ENCODE assay signal across 19 cellular contexts in genomic region chr4:25844957-25845712, GRCh38. TPM values are rescaled to one million over a fixed set of nuclear protein-coding genes. Genes with fewer than 3 reads are reported as not detected.
DNase-seq lines count a peak whose midpoint lies in the region; ATAC-seq and TF ChIP-seq lines count a peak whose summit lies in the region.
"Had no signal": no experiment of that assay in that cellular context is flagged by ENCODE, and none has a peak within 500 bp of the region (broad histone marks: within the 10 kb centered on the region; RNA-seq: fewer than 3 reads in every experiment).

No MANE protein-coding gene starts in this region.

- no peaks in the 10 kb centered on the region for H3K9me3 Mint-ChIP-seq in CD8-positive, alpha-beta memory T cell
- H3K9me3 Mint-ChIP-seq: activated naive CD4-positive, alpha-beta T cell treated with anti-CD3 and anti-CD28 coated beads for 36 hours; CD8-positive, alpha-beta T cell; HFFc6 had no signal

- no peak for TF ChIP-seq CTCF in coronary artery (IDR thresholded peaks at IDR 0.05)

- H3K4me3 Mint-ChIP-seq in CD8-positive, alpha-beta memory T cell: no peak overlapping the region
- H3K4me3 Mint-ChIP-seq: activated naive CD4-positive, alpha-beta T cell treated with anti-CD3 and anti-CD28 coated beads for 36 hours; CD8-positive, alpha-beta T cell; HFFc6 had no signal

- peak; percentile 20 for DNase-seq in stimulated activated CD4-positive, alpha-beta T cell treated with anti-CD3 and anti-CD28 coated beads, Interleukin-1b, Interleukin-23, amount 100 ng/mL, for 48 hours
- DNase-seq in stimulated activated CD4-positive, alpha-beta T cell treated with anti-CD3 and anti-CD28 coated beads, Interleukin-4, amount 100 ng/mL, for 1 hour: no peak
- peak; percentile 10 for DNase-seq in SKM-1 treated with dmso at 0.1 percent for 144 hours (lab: John Stamatoyannopoulos, UW; ENCODE audit: unreplicated experiment)
- peak; percentile 29 for DNase-seq in coronary artery (ENCODE audit: low spot score)
- DNase-seq in CD8-positive, alpha-beta memory T cell: no peak
- DNase-seq in NCI-H748 (lab: John Stamatoyannopoulos, UW; ENCODE audit: unreplicated experiment): no peak
- no peak for DNase-seq in activated gamma-delta T cell treated with Interleukin-2 at 50 U/mL for 16 hours
- no peak for DNase-seq in Right ventricle myocardium inferior (ENCODE audit: missing footprints)
- DNase-seq: activated naive CD4-positive, alpha-beta T cell treated with anti-CD3 and anti-CD28 coated beads for 36 hours; CD8-positive, alpha-beta T cell; foreskin keratinocyte; HFFc6; NCI-H187; NCI-H446; retina; SK-N-SH; uterus had no signal

- POLR2A ChIA-PET in CD8-positive, alpha-beta memory T cell (lab: Charles Lee): no interaction called here

- CTCF ChIA-PET in CD8-positive, alpha-beta memory T cell (lab: Charles Lee): no interaction called here

- ATAC-seq in Right ventricle myocardium inferior: no peak
- ATAC-seq: CD8-positive, alpha-beta T cell; foreskin keratinocyte; Panc1 had no signal

- intact Hi-C loops in Right ventricle myocardium inferior (cut with DNase I): no loop called here

- H3K36me3 Mint-ChIP-seq in CD8-positive, alpha-beta memory T cell: peaks cover 4 to 71% (median 18%) of the 10 kb centered on the region in 3 donors

- no peak overlapping the region for H3K27ac ChIP-seq in coronary artery
- H3K27ac ChIP-seq in CD8-positive, alpha-beta memory T cell (ENCODE audit: low read depth, low read length): no peak overlapping the region
- H3K27ac ChIP-seq: foreskin keratinocyte, neutrophil, uterus had no signal

- no peaks in the 10 kb centered on the region for H3K36me3 ChIP-seq in CD8-positive, alpha-beta memory T cell (ENCODE audit: insufficient read depth, low read length)
- H3K36me3 ChIP-seq: neutrophil, uterus had no signal

- H3K4me1 ChIP-seq in CD8-positive, alpha-beta memory T cell (ENCODE audit: insufficient read depth, low read length): peaks cover 30% of the 10 kb centered on the region
- H3K4me1 ChIP-seq: foreskin keratinocyte, uterus had no signal

- peaks cover 57 to 90% (median 69%) of the 10 kb centered on the region in 3 donors for H3K4me1 Mint-ChIP-seq in CD8-positive, alpha-beta memory T cell

- H3K27me3 Mint-ChIP-seq in CD8-positive, alpha-beta memory T cell: no peaks in the 10 kb centered on the region

- H3K27ac Mint-ChIP-seq in CD8-positive, alpha-beta memory T cell: no peak overlapping the region
- H3K27ac Mint-ChIP-seq: activated naive CD4-positive, alpha-beta T cell treated with anti-CD3 and anti-CD28 coated beads for 36 hours; CD8-positive, alpha-beta T cell; HFFc6 had no signal

- no peaks in the 10 kb centered on the region for H3K27me3 ChIP-seq in CD8-positive, alpha-beta memory T cell (ENCODE audit: insufficient read depth, low read length, poor library complexity, severe bottlenecking)
- H3K27me3 ChIP-seq: foreskin keratinocyte, neutrophil, uterus had no signal

- H3K9me3 ChIP-seq in CD8-positive, alpha-beta memory T cell (ENCODE audit: low read length): no peaks in the 10 kb centered on the region
- H3K9me3 ChIP-seq: neutrophil, SK-N-SH, uterus had no signal

- no peak overlapping the region for H3K4me3 ChIP-seq in coronary artery
- H3K4me3 ChIP-seq in CD8-positive, alpha-beta memory T cell (ENCODE audit: low read length): no peak overlapping the region
- H3K4me3 ChIP-seq: uterus had no signal

RNA-seq across cellular contexts. Expression of gene SEL1L3, which starts 17.7 kb away (rescaled TPM):
- total RNA-seq in CD8-positive, alpha-beta memory T cell: 10 to 100 TPM; 36.4 to 46.2 TPM
- polyA plus RNA-seq in CD8-positive, alpha-beta memory T cell: 63.7 TPM
- total RNA-seq in Right ventricle myocardium inferior: 3.9 TPM

Comparison
In these comparisons a context has a peak if more than half of its experiments do, and no peak if none do; other contexts are left out.
1. DNase-seq: peak in stimulated activated CD4-positive, alpha-beta T cell treated with anti-CD3 and anti-CD28 coated beads, Interleukin-1b, Interleukin-23, amount 100 ng/mL, for 48 hours (single experiment), SKM-1 treated with dmso at 0.1 percent for 144 hours (single experiment) and coronary artery (single experiment); none in stimulated activated CD4-positive, alpha-beta T cell treated with anti-CD3 and anti-CD28 coated beads, Interleukin-4, amount 100 ng/mL, for 1 hour (single experiment), CD8-positive, alpha-beta memory T cell (0 of 5), NCI-H748 (single experiment), activated gamma-delta T cell treated with Interleukin-2 at 50 U/mL for 16 hours (single experiment) and Right ventricle myocardium inferior (single experiment).